ENCODE assay signal across 9 cellular contexts in genomic region chr16:57533618-57534336, GRCh38. TPM values are rescaled to one million over a fixed set of nuclear protein-coding genes. Genes with fewer than 3 reads are reported as not detected.
DNase-seq lines count a peak whose midpoint lies in the region; ATAC-seq, FAIRE-seq and TF ChIP-seq lines count a peak whose summit lies in the region.
"Had no signal": no experiment of that assay in that cellular context is flagged by ENCODE, and none has a peak within 500 bp of the region (broad histone marks: within the 10 kb centered on the region; RNA-seq: fewer than 3 reads in every experiment).

No MANE protein-coding gene starts in this region.

- no peaks in the 10 kb centered on the region for H3K9me3 Mint-ChIP-seq in activated naive CD8-positive, alpha-beta T cell treated with anti-CD3 and anti-CD28 coated beads for 36 hours

- H3K27me3 Mint-ChIP-seq in activated naive CD8-positive, alpha-beta T cell treated with anti-CD3 and anti-CD28 coated beads for 36 hours = no peaks in the 10 kb centered on the region

- WGBS in A549 (ENCODE audit: missing lambda C conversion rate) = 60% methylated on average over 14 of the region's 15 CpGs

- ATAC-seq in A549 (no peak), lower lobe of right lung (no peak), HG03442 (IDR thresholded peaks at IDR 0.05; ENCODE audit: unreplicated experiment) (no peak)

- no peaks in the 10 kb centered on the region for H3K36me3 ChIP-seq in lower lobe of right lung

- TF ChIP-seq EP300 in A549 (IDR thresholded peaks at IDR 0.05) = no peak

- intact Hi-C loops in lower lobe of right lung (cut with DNase I) = no loop called here

- peaks cover 63% of the 10 kb centered on the region for H3K4me1 ChIP-seq in A549
- peaks cover 73% of the 10 kb centered on the region for H3K4me1 ChIP-seq in lower lobe of right lung

- no peaks in the 10 kb centered on the region for H3K27me3 ChIP-seq in lower lobe of right lung (ENCODE audit: low read depth)

- H3K27ac ChIP-seq in A549 = peak overlapping the region in 1 of 2 experiments; percentile 95; a peak in 3 of 6 replicates
- H3K27ac ChIP-seq in lower lobe of right lung = peak overlapping the region; percentile 18

- DNase-seq in A549 (ENCODE audit: low read depth in 1 of 2, low spot score in 1 of 2) (no peak), lower lobe of right lung (peak; percentile 56), OCI-M1 (lab: John Stamatoyannopoulos, UW) (no peak), NCI-H1417 treated with DMSO at 0.1 percent for 48 hours (lab: John Stamatoyannopoulos, UW) (no peak), activated gamma-delta T cell treated with Interleukin-2 at 50 U/mL for 16 hours (no peak)
- peak; percentile 81 for DNase-seq in Jurkat, Clone E6-1 (ENCODE audit: low read depth, low spot score)
- DNase-seq in activated naive CD8-positive, alpha-beta T cell treated with anti-CD3 and anti-CD28 coated beads for 36 hours = no peak

- TF ChIP-seq RAD21 in A549 (conservative IDR thresholded peaks at IDR 0.05 in 1 of 2, IDR thresholded peaks at IDR 0.05 in 1 of 2) = no peak

- H3K36me3 Mint-ChIP-seq in activated naive CD8-positive, alpha-beta T cell treated with anti-CD3 and anti-CD28 coated beads for 36 hours = peaks cover 2% of the 10 kb centered on the region

- TF ChIP-seq CTCF in A549 (IDR thresholded peaks at IDR 0.05) (no peak), lower lobe of right lung (IDR thresholded peaks at IDR 0.05) (no peak)

- FAIRE-seq in A549 (lab: Jason Lieb, UNC) = no peak

- CTCF ChIA-PET in A549 (lab: Yijun Ruan, JAX) = interaction anchor here (2.6 kb wide), 1 partner anchor 14 kb away, joined by 16 read pairs; no protein-coding TSS in a partner anchor

- no peak overlapping the region for H3K4me3 ChIP-seq in A549
- H3K4me3 ChIP-seq in Jurkat, Clone E6-1 (ENCODE audit: low read length) = no peak overlapping the region; the same call in 1 of the 2 replicates
- H3K4me3 ChIP-seq in lower lobe of right lung = no peak overlapping the region

- H3K4me3 Mint-ChIP-seq in activated naive CD8-positive, alpha-beta T cell treated with anti-CD3 and anti-CD28 coated beads for 36 hours = peak overlapping the region; percentile 64

- peak overlapping the region; percentile 42 for H3K4me2 ChIP-seq in A549

- peak overlapping the region; percentile 65 for H3K27ac Mint-ChIP-seq in activated naive CD8-positive, alpha-beta T cell treated with anti-CD3 and anti-CD28 coated beads for 36 hours

- POLR2A ChIA-PET in A549 (lab: Yijun Ruan, JAX) = no interaction called here

- H3K4me1 Mint-ChIP-seq in activated naive CD8-positive, alpha-beta T cell treated with anti-CD3 and anti-CD28 coated beads for 36 hours = peaks cover 75% of the 10 kb centered on the region

- H3K9me3 ChIP-seq in A549 = no peaks in the 10 kb centered on the region
- H3K9me3 ChIP-seq in lower lobe of right lung = no peaks in the 10 kb centered on the region

- no peak for TF ChIP-seq POLR2A in A549 (IDR thresholded peaks at IDR 0.05; ENCODE audit: low read length)

TF ChIP-seq in A549, 52 proteins besides CTCF, POLR2A, EP300 and RAD21:
- TF ChIP-seq FOSL2 (IDR thresholded peaks at IDR 0.05) (no peak), FOSL2 (CRISPR knock-in tag; IDR thresholded peaks at IDR 0.05) (no peak), CHD2 (IDR thresholded peaks at IDR 0.05; ENCODE audit: low read length, partially characterized antibody) (no peak), TP53 (CRISPR knock-in tag; IDR thresholded peaks at IDR 0.05) (no peak), RCOR1 (IDR thresholded peaks at IDR 0.05; ENCODE audit: low read depth, low read length) (no peak), NR3C1 (IDR thresholded peaks at IDR 0.05) (no peak), ZC3H11A (IDR thresholded peaks at IDR 0.05) (no peak), HES2 (IDR thresholded peaks at IDR 0.05) (no peak), ZFP36 (IDR thresholded peaks at IDR 0.05; ENCODE audit: borderline replicate concordance, partially characterized antibody) (no peak), HDAC2 (IDR thresholded peaks at IDR 0.05) (no peak), KDM5A (IDR thresholded peaks at IDR 0.05) (no peak), GATA3 (IDR thresholded peaks at IDR 0.05; ENCODE audit: borderline replicate concordance) (no peak), CBX2 (IDR thresholded peaks at IDR 0.05; ENCODE audit: borderline replicate concordance, low read depth) (no peak), BCL3 (IDR thresholded peaks at IDR 0.05) (no peak), FOXS1 (CRISPR knock-in tag; IDR thresholded peaks at IDR 0.05) (no peak), MAX (IDR thresholded peaks at IDR 0.05) (no peak)
- TF ChIP-seq, protein P1, sequence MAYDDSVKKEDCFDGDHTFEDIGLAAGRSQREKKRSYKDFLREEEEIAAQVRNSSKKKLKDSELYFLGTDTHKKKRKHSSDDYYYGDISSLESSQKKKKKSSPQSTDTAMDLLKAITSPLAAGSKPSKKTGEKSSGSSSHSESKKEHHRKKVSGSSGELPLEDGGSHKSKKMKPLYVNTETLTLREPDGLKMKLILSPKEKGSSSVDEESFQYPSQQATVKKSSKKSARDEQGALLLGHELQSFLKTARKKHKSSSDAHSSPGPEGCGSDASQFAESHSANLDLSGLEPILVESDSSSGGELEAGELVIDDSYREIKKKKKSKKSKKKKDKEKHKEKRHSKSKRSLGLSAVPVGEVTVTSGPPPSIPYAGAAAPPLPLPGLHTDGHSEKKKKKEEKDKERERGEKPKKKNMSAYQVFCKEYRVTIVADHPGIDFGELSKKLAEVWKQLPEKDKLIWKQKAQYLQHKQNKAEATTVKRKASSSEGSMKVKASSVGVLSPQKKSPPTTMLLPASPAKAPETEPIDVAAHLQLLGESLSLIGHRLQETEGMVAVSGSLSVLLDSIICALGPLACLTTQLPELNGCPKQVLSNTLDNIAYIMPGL (CRISPR knock-in tag; IDR thresholded peaks at IDR 0.05; ENCODE audit: borderline replicate concordance) = no peak
TF ChIP-seq in A549: peak in this region for 0.

RNA-seq across cellular contexts. Expression of gene CCDC102A, which starts 2.6 kb away (rescaled TPM):
- polyA plus RNA-seq in A549 (2011; rRNA removed) = 7.4 and 8.0 TPM in 2 replicates
- 20.1 and 20.7 TPM in 2 replicates for polyA plus RNA-seq in A549 (2012; cell fraction: cytosol; rRNA removed)
- polyA plus RNA-seq in A549 (2012; cell fraction: nucleus; rRNA removed) = 18.4 and 19.5 TPM in 2 replicates
- polyA plus RNA-seq in A549 (2017; fragmentation: RNase III; extraction: RNeasy Plus Mini Kit Qiagen cat#74134 plus additional on column Dnase treatment) = 7.6 to 8.5 TPM (median 8.3 TPM) in 3 replicates
- polyA minus RNA-seq in A549 (2011; rRNA and poly(A)+ RNA removed) = 3.5 and 4.0 TPM in 2 replicates
- polyA plus RNA-seq in Jurkat, Clone E6-1 (2012; ENCODE audit: insufficient read depth, insufficient read length) = 7.7 TPM
- total RNA-seq in activated naive CD8-positive, alpha-beta T cell treated with anti-CD3 and anti-CD28 coated beads for 36 hours = 10 to 100 TPM in 1 of 2 experiments, 1 to 10 TPM in 1; 8.7 to 10.2 TPM
- total RNA-seq in lower lobe of right lung = 12.8 TPM

RNA-seq across cellular contexts. Expression of gene ADGRG5, which starts 8.7 kb away (rescaled TPM):
- polyA plus RNA-seq in A549 (2011; rRNA removed) = not detected in 2 replicates
- polyA plus RNA-seq in A549 (2012; cell fraction: cytosol; rRNA removed) = 0.03 TPM in 1 of 2 replicates, not detected in the other
- not detected in 2 replicates for polyA plus RNA-seq in A549 (2012; cell fraction: nucleus; rRNA removed)
- polyA plus RNA-seq in A549 (2017; fragmentation: RNase III; extraction: RNeasy Plus Mini Kit Qiagen cat#74134 plus additional on column Dnase treatment) = 0.06 TPM in 1 of 3 replicates, not detected in the others
- not detected in 2 replicates for polyA minus RNA-seq in A549 (2011; rRNA and poly(A)+ RNA removed)
- polyA plus RNA-seq in Jurkat, Clone E6-1 (2012; ENCODE audit: insufficient read depth, insufficient read length) = not detected
- 1 to 10 TPM; 1.3 to 1.4 TPM for total RNA-seq in activated naive CD8-positive, alpha-beta T cell treated with anti-CD3 and anti-CD28 coated beads for 36 hours
- total RNA-seq in lower lobe of right lung = 1.4 TPM
- total RNA-seq: HT1080 had no signal

RNA-seq across cellular contexts. Expression of gene DOK4, which starts 47.5 kb away (rescaled TPM):
- polyA plus RNA-seq in A549 (2011; rRNA removed) = 85.4 and 93.2 TPM in 2 replicates
- polyA plus RNA-seq in A549 (2012; cell fraction: cytosol; rRNA removed) = 76.5 and 94.3 TPM in 2 replicates
- 99.2 and 102 TPM in 2 replicates for polyA plus RNA-seq in A549 (2012; cell fraction: nucleus; rRNA removed)
- 51.9 to 70.3 TPM (median 65.2 TPM) in 3 replicates for polyA plus RNA-seq in A549 (2017; fragmentation: RNase III; extraction: RNeasy Plus Mini Kit Qiagen cat#74134 plus additional on column Dnase treatment)
- polyA minus RNA-seq in A549 (2011; rRNA and poly(A)+ RNA removed) = 103 and 109 TPM in 2 replicates
- polyA plus RNA-seq in Jurkat, Clone E6-1 (2012; ENCODE audit: insufficient read depth, insufficient read length) = 3.6 TPM
- 1 to 10 TPM; 4.5 to 4.8 TPM for total RNA-seq in activated naive CD8-positive, alpha-beta T cell treated with anti-CD3 and anti-CD28 coated beads for 36 hours
- total RNA-seq in lower lobe of right lung = 57.3 TPM

Comparison
In these comparisons a context has a peak if more than half of its experiments do, and no peak if none do; other contexts are left out.
1. DNase-seq: peak in Jurkat, Clone E6-1 (single experiment) and lower lobe of right lung (single experiment); none in A549 (0 of 2), activated naive CD8-positive, alpha-beta T cell treated with anti-CD3 and anti-CD28 coated beads for 36 hours (single experiment), OCI-M1 (single experiment), NCI-H1417 treated with DMSO at 0.1 percent for 48 hours (single experiment) and activated gamma-delta T cell treated with Interleukin-2 at 50 U/mL for 16 hours (single experiment).
2. RNA of gene DOK4, which starts 47.5 kb away (total RNA-seq): 57.3 TPM in lower lobe of right lung (single experiment); 4.5 to 4.8 TPM in activated naive CD8-positive, alpha-beta T cell treated with anti-CD3 and anti-CD28 coated beads for 36 hours; every median in the first group is over 10 times any median in the second.